Comparison of ENCODE assay signal across 8 cellular contexts in the genomic region with DNA sequence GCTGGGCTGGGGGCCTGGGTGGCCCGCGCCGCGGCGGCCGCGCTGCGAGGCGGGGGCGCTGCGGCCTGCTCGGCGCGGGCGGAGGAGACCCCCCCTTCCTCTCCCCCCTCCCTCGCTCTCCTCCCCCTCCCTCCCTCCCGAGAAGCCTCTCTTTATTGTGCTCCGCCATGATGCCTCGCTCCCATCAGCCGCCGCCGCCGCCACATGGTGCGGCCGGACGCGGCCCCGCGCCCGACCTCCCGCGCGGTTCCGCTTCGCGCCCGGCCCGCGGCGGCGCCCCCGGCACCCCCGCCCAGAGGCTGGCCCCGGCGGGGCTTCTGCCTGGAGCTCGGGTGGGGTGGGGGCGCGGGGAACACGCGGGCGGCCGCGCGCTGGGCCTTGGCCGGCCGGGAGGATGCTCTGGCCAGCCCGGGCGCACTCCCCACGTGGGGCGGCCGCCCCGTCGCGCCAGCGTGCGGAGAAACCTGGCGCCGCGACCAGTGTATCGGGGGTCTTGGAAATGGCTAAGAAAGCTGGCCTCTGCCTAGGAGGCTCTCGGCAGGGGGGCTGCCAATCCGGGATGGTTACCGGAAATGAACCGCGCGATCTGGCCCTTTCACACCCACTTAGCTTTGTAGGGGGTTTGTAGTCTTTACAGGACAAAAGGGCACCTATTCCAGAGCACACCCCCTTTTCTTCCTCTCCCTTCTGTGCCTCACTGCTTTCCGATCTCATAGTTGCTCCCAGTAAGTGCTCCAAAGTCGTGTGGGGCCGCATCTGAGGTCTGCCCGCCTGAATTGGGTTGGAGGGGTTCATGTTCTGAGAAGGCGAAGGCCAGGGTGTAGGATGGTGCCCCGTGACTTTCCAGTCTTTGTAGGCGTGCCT. TPM values are rescaled to one million over a fixed set of nuclear protein-coding genes. Genes with fewer than 3 reads are reported as not detected.
DNase-seq lines count a peak whose midpoint lies in the region; ATAC-seq and TF ChIP-seq lines count a peak whose summit lies in the region.

No MANE protein-coding gene starts in this region.

- peaks cover 5% of the 10 kb centered on the region for H3K4me1 ChIP-seq in fibroblast of lung (ENCODE audit: control insufficient read depth, extremely low read depth, insufficient read depth, low read length)

- H3K27me3 ChIP-seq in fibroblast of lung (ENCODE audit: control insufficient read depth, insufficient read depth, low read length) = no peaks in the 10 kb centered on the region

- peaks cover 5% of the 10 kb centered on the region for H4K20me1 ChIP-seq in fibroblast of lung (ENCODE audit: control insufficient read depth, extremely low read depth, insufficient read depth, low read length)

- ATAC-seq in GM19023 (IDR thresholded peaks at IDR 0.05; ENCODE audit: unreplicated experiment) (peak; percentile 2), GM18519 (IDR thresholded peaks at IDR 0.05; ENCODE audit: low FRiP score, unreplicated experiment) (no peak)
- peak; percentile 6 to 15 for ATAC-seq in activated T-cell treated with anti-CD3 and anti-CD28 coated beads, Interleukin-2, amount 50 U/mL, for 4 hours

- H3K4me3 ChIP-seq in fibroblast of lung (replicated peaks in 1 of 4; ENCODE audit: control extremely low read depth in 1 of 4, insufficient read depth in 1 of 4, low read depth in 3 of 4, low read length in 4 of 4) = peak overlapping the region; percentile 83 to 97 (median 92)

- H3K27ac ChIP-seq in fibroblast of lung (ENCODE audit: insufficient read depth, low read length) = peak overlapping the region; percentile 74

- H3K27ac Mint-ChIP-seq in nephron progenitor cell (peak overlapping the region; percentile 95), type B pancreatic cell (peak overlapping the region; percentile 97)

- TF ChIP-seq CTCF in fibroblast of lung (conservative IDR thresholded peaks at IDR 0.05 in 1 of 2, IDR thresholded peaks at IDR 0.05 in 1 of 2; ENCODE audit: low read depth in 1 of 2, low read length in 2 of 2) = no peak
- TF ChIP-seq CTCF in nephron progenitor cell (IDR thresholded peaks at IDR 0.05) = no peak
- no peak for TF ChIP-seq CTCF in type B pancreatic cell (conservative IDR thresholded peaks at IDR 0.05)

- no peaks in the 10 kb centered on the region for H3K9me3 ChIP-seq in fibroblast of lung (ENCODE audit: control insufficient read depth, insufficient read depth, low read depth, low read length)

- peaks cover 34% of the 10 kb centered on the region for H3K79me2 ChIP-seq in fibroblast of lung (ENCODE audit: control insufficient read depth, insufficient read depth, low read length)

- peak overlapping the region; percentile 73 for H3K9ac ChIP-seq in fibroblast of lung (ENCODE audit: insufficient read depth, low read length)

- peak overlapping the region; percentile 100 for H3K4me3 Mint-ChIP-seq in activated T-cell treated with anti-CD3 and anti-CD28 coated beads, Interleukin-2, amount 50 U/mL, for 4 hours
- H3K4me3 Mint-ChIP-seq in nephron progenitor cell (peak overlapping the region; percentile 98), type B pancreatic cell (peak overlapping the region; percentile 100)

- in situ Hi-C loops in ACHN (cut with HindIII; ENCODE audit: low pct_ligation_motif_present, low pct_unique_long_range_greater_than_20kb, low sequenced_read_pairs) = no loop called here

- H3K27me3 Mint-ChIP-seq in activated T-cell treated with anti-CD3 and anti-CD28 coated beads, Interleukin-2, amount 50 U/mL, for 4 hours (ENCODE audit: low read depth) = no peaks in the 10 kb centered on the region
- H3K27me3 Mint-ChIP-seq in nephron progenitor cell (ENCODE audit: low read depth, poor library complexity) (no peaks in the 10 kb centered on the region), type B pancreatic cell (peaks cover 4% of the 10 kb centered on the region)

- H3K4me1 Mint-ChIP-seq in activated T-cell treated with anti-CD3 and anti-CD28 coated beads, Interleukin-2, amount 50 U/mL, for 4 hours (ENCODE audit: low read depth) = peaks cover 47% of the 10 kb centered on the region
- H3K4me1 Mint-ChIP-seq in nephron progenitor cell (peaks cover 46% of the 10 kb centered on the region), type B pancreatic cell (ENCODE audit: unreplicated experiment) (peaks cover 31% of the 10 kb centered on the region)

- H2AFZ ChIP-seq in fibroblast of lung (ENCODE audit: low read length) = no peak overlapping the region

- peaks cover 30% of the 10 kb centered on the region for H3K36me3 Mint-ChIP-seq in activated T-cell treated with anti-CD3 and anti-CD28 coated beads, Interleukin-2, amount 50 U/mL, for 4 hours (ENCODE audit: insufficient read depth)
- H3K36me3 Mint-ChIP-seq in nephron progenitor cell (ENCODE audit: low read depth) = peaks cover 33% of the 10 kb centered on the region
- peaks cover 31% of the 10 kb centered on the region for H3K36me3 Mint-ChIP-seq in type B pancreatic cell

- H3K36me3 ChIP-seq in fibroblast of lung (ENCODE audit: control insufficient read depth, insufficient read depth, low read length) = peaks cover 7% of the 10 kb centered on the region

- DNase-seq in ACHN (peak; percentile 44), NCI-H226 (peak; percentile 36), fibroblast of lung (ENCODE audit: low read depth in 2 of 2) (peak; percentile 53 to 59), nephron progenitor cell (peak; percentile 46), type B pancreatic cell (ENCODE audit: extremely low spot score, unreplicated experiment) (no peak)
- peak; percentile 52 for DNase-seq in activated T-cell treated with anti-CD3 and anti-CD28 coated beads, Interleukin-2, amount 50 U/mL, for 4 hours

- peak overlapping the region; percentile 71 for H3K4me2 ChIP-seq in fibroblast of lung (ENCODE audit: extremely low read depth, insufficient read depth, low read length)

- no peaks in the 10 kb centered on the region for H3K9me3 Mint-ChIP-seq in activated T-cell treated with anti-CD3 and anti-CD28 coated beads, Interleukin-2, amount 50 U/mL, for 4 hours
- H3K9me3 Mint-ChIP-seq in nephron progenitor cell (no peaks in the 10 kb centered on the region), type B pancreatic cell (no peaks in the 10 kb centered on the region)

RNA-seq across cellular contexts. Expression of a gene that starts 1.0 kb away (rescaled TPM):
- 100 to 1,000 TPM; 761 to 865 (median 792) TPM for total RNA-seq in activated T-cell treated with anti-CD3 and anti-CD28 coated beads, Interleukin-2, amount 50 U/mL, for 4 hours
- total RNA-seq in fibroblast of lung (456 and 503 TPM in 2 replicates), type B pancreatic cell (ENCODE audit: low replicate concordance) (450 and 545 TPM in 2 replicates)
- polyA plus RNA-seq in fibroblast of lung = 256 and 288 TPM in 2 replicates
- 291 and 369 TPM in 2 replicates for polyA plus RNA-seq in fibroblast of lung (2012)
- polyA minus RNA-seq in fibroblast of lung (ENCODE audit: low replicate concordance) = 12.3 and 19.0 TPM in 2 replicates

RNA-seq across cellular contexts. Expression of a gene that starts 12.3 kb away (rescaled TPM):
- total RNA-seq in activated T-cell treated with anti-CD3 and anti-CD28 coated beads, Interleukin-2, amount 50 U/mL, for 4 hours = 10 to 100 TPM in 1 of 3 donors, 1 to 10 TPM in 2; 5.5 to 10.1 (median 8.1) TPM
- total RNA-seq in fibroblast of lung (1.3 and 1.7 TPM in 2 replicates), type B pancreatic cell (ENCODE audit: low replicate concordance) (6.9 and 11.7 TPM in 2 replicates)
- polyA plus RNA-seq in fibroblast of lung = 1.8 and 4.6 TPM in 2 replicates
- polyA plus RNA-seq in fibroblast of lung (2012) = 1.7 and 4.6 TPM in 2 replicates
- polyA minus RNA-seq in fibroblast of lung (ENCODE audit: low replicate concordance) = 2.7 and 21.5 TPM in 2 replicates

RNA-seq across cellular contexts. Expression of a gene that starts 33.4 kb away (rescaled TPM):
- total RNA-seq in activated T-cell treated with anti-CD3 and anti-CD28 coated beads, Interleukin-2, amount 50 U/mL, for 4 hours = 10 to 100 TPM; 27.4 to 37.4 (median 32.0) TPM
- 35.7 and 41.5 TPM in 2 replicates for total RNA-seq in fibroblast of lung
- polyA plus RNA-seq in fibroblast of lung = 13.2 and 26.1 TPM in 2 replicates
- 22.9 and 51.5 TPM in 2 replicates for polyA plus RNA-seq in fibroblast of lung (2012)
- polyA minus RNA-seq in fibroblast of lung (ENCODE audit: low replicate concordance) = 40.0 and 77.1 TPM in 2 replicates
- 65.0 and 70.6 TPM in 2 replicates for total RNA-seq in type B pancreatic cell (ENCODE audit: low replicate concordance)

RNA-seq across cellular contexts. Expression of a gene that starts 33.9 kb away (rescaled TPM):
- 10 to 100 TPM; 41.7 to 44.9 (median 43.3) TPM for total RNA-seq in activated T-cell treated with anti-CD3 and anti-CD28 coated beads, Interleukin-2, amount 50 U/mL, for 4 hours
- total RNA-seq in fibroblast of lung (19.8 and 39.0 TPM in 2 replicates), type B pancreatic cell (ENCODE audit: low replicate concordance) (25.6 and 53.5 TPM in 2 replicates)
- 19.1 and 27.3 TPM in 2 replicates for polyA plus RNA-seq in fibroblast of lung
- 29.6 and 55.4 TPM in 2 replicates for polyA plus RNA-seq in fibroblast of lung (2012)
- polyA minus RNA-seq in fibroblast of lung (ENCODE audit: low replicate concordance) = 30.4 and 34.8 TPM in 2 replicates
